In the genomic region with DNA sequence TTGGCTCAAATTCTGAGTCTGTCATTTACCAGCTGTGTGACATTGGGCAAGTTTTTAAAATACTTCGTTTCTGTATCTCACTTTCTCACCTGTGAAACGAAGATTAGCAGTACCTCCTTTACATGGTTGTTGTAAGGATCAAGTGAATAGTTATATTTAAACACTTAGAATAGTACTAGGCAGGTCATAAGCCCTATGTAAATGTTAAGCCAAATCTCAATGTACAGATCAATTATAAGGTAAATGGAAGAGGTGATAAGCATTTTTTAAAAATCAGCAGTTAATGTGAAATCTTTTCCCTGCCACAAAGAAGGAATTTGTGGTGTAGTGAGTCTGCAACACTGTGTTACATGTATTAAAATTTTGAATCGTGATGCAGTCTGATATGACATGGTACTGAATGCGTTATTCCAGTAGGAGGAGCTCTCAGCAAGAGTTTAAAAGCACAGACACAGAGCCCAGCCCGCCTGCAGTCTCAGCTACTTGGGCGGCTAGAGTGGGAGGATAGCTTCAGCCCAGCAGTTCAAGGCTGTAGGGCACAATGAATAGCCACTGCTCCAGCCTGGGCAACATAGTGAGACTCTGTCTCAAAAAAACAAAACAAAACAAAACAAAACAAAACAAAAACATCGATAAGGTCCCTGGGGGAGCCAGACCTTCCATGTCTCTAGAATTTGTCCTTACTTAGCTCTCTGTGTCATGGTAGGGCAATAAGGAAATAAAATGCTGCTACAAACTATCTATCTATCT, we compare ENCODE assay signal across 7 cellular contexts. TPM values are rescaled to one million over a fixed set of nuclear protein-coding genes. Genes with fewer than 3 reads are reported as not detected.
DNase-seq lines count a peak whose midpoint lies in the region; TF ChIP-seq lines count a peak whose summit lies in the region.

No MANE protein-coding gene starts in this region.

- no peak overlapping the region for H4K8ac ChIP-seq in H9 (replicated peaks; ENCODE audit: insufficient read length, low read depth, low read length)

- H3K4me3 Mint-ChIP-seq in H9: no peak overlapping the region

- H3K9me3 ChIP-seq in H9 (ENCODE audit: control insufficient read depth, low read depth, low read length) (no peaks in the 10 kb centered on the region), cardiac muscle cell (ENCODE audit: low read depth) (no peaks in the 10 kb centered on the region)

- H3K4me1 ChIP-seq in H9 (ENCODE audit: insufficient read depth, low read length) (no peaks in the 10 kb centered on the region), cardiac muscle cell (ENCODE audit: low read depth) (no peaks in the 10 kb centered on the region)

- H3K79me2 ChIP-seq in H9 (ENCODE audit: insufficient read depth, low read length): no peaks in the 10 kb centered on the region

- no peak overlapping the region for H2BK15ac ChIP-seq in H9 (ENCODE audit: low read depth, low read length)

- no peak overlapping the region for H2BK20ac ChIP-seq in H9 (ENCODE audit: low read depth, low read length, poor library complexity, severe bottlenecking)

- no peak overlapping the region for H3K4me3 ChIP-seq in GM12864 (ENCODE audit: low read depth, low read length)
- no peak overlapping the region for H3K4me3 ChIP-seq in cardiac muscle cell

- no peak overlapping the region for H3K27ac ChIP-seq in H9 (ENCODE audit: insufficient read length, low read depth, low read length)
- H3K27ac ChIP-seq in cardiac muscle cell: no peak overlapping the region

- no peak overlapping the region for H3K23ac ChIP-seq in H9 (ENCODE audit: insufficient read length, low read depth, low read length)

- no peak overlapping the region for H2AK5ac ChIP-seq in H9 (ENCODE audit: insufficient read length, low read length)

- H3K36me3 ChIP-seq in cardiac muscle cell: no peaks in the 10 kb centered on the region

- H3K27me3 ChIP-seq in H9 (ENCODE audit: insufficient read depth, low read length) (no peaks in the 10 kb centered on the region), cardiac muscle cell (no peaks in the 10 kb centered on the region)

- TF ChIP-seq CTCF in GM12864 (IDR thresholded peaks at IDR 0.05; ENCODE audit: low read depth, low read length, missing control alignments) (peak; percentile 77), H9 (conservative IDR thresholded peaks at IDR 0.05) (peak; percentile 86), cardiac muscle cell (IDR thresholded peaks at IDR 0.05; ENCODE audit: low read depth, low read length) (peak; percentile 77)

- no peaks in the 10 kb centered on the region for H3K23me2 ChIP-seq in H9 (ENCODE audit: insufficient read length, low read depth, low read length, poor library complexity, severe bottlenecking)

- H3K9me3 Mint-ChIP-seq in H9: peaks cover 10 to 14% of the 10 kb centered on the region in 2 experiments

- H3K27ac Mint-ChIP-seq in H9: no peak overlapping the region

- no peak overlapping the region for H3K9ac ChIP-seq in H9 (ENCODE audit: extremely low read depth, insufficient read length, low read length)

- H3T11ph ChIP-seq in H9 (ENCODE audit: low read length): no peak overlapping the region

- H4K91ac ChIP-seq in H9 (ENCODE audit: insufficient read length, low read depth, low read length): no peak overlapping the region

- no peak overlapping the region for H2BK12ac ChIP-seq in H9 (ENCODE audit: insufficient read length, low read depth, low read length)

- no peak overlapping the region for H2BK120ac ChIP-seq in H9 (ENCODE audit: low read depth, low read length, poor library complexity, severe bottlenecking)

- no peak overlapping the region for H3K14ac ChIP-seq in H9 (ENCODE audit: insufficient read depth, low read length)

- H3K4me2 ChIP-seq in H9 (ENCODE audit: insufficient read depth, insufficient read length, low read length): no peak overlapping the region

- no peaks in the 10 kb centered on the region for H3K79me1 ChIP-seq in H9 (ENCODE audit: insufficient read depth, low read depth, low read length, poor library complexity, severe bottlenecking)

- no peaks in the 10 kb centered on the region for H3K4me1 Mint-ChIP-seq in H9

- H4K20me1 ChIP-seq in H9 (ENCODE audit: control insufficient read depth, insufficient read depth, insufficient read length): no peaks in the 10 kb centered on the region

- no peak overlapping the region for H3K18ac ChIP-seq in H9 (ENCODE audit: insufficient read length, low read depth, low read length)

- DNase-seq in GM12864 (ENCODE audit: low read depth): peak; percentile 47
- peak; percentile 69 for DNase-seq in H9
- DNase-seq in LoVo (ENCODE audit: low spot score): peak; percentile 79
- DNase-seq in RPMI7951 (ENCODE audit: low read depth): peak; percentile 77
- peak; percentile 57 for DNase-seq in activated naive CD4-positive, alpha-beta T cell treated with anti-CD3 and anti-CD28 coated beads, Interleukin-2, amount 50 U/mL, for 16 hours
- peak; percentile 83 to 91 for DNase-seq in cardiac muscle cell (ENCODE audit: low read depth in 1 of 2, low spot score in 1 of 2)
- DNase-seq in putamen (ENCODE audit: low spot score): peak; percentile 76

- no peak overlapping the region for H2AFZ ChIP-seq in H9 (ENCODE audit: low read length)

- H3K27me3 Mint-ChIP-seq in H9 (ENCODE audit: low read depth): no peaks in the 10 kb centered on the region; the same call in 1 of the 2 replicates

- no peak overlapping the region for H3K4ac ChIP-seq in H9 (ENCODE audit: low read depth, low read length)

- peaks cover 0 to 7% (median 0%) of the 10 kb centered on the region in 3 experiments; a peak in 2 of 7 replicates for H3K36me3 Mint-ChIP-seq in H9 (ENCODE audit: insufficient read depth in 1 of 3, low read depth in 3 of 3)

- no CpG with 5 or more reads among the region's 7 CpGs for WGBS in H9 (ENCODE audit: extremely low coverage, insufficient read length, low lambda C conversion rate)

- no peak overlapping the region for H2BK5ac ChIP-seq in H9 (ENCODE audit: insufficient read length, low read length)

- H4K5ac ChIP-seq in H9 (ENCODE audit: insufficient read length, low read depth, low read length): no peak overlapping the region

- no peak overlapping the region for H3K56ac ChIP-seq in H9 (ENCODE audit: insufficient read length, low read depth, low read length)

RNA-seq across cellular contexts. Expression of a gene that starts 46.0 kb away (rescaled TPM):
- total RNA-seq in H9 (2021): 20.0 and 23.2 TPM in 2 replicates
- total RNA-seq in RPMI7951 (2014; rRNA removed; shearing (Covaris generic)): 5.6 and 7.2 TPM in 2 replicates
- total RNA-seq in cardiac muscle cell: 4.1 and 5.2 TPM in 2 replicates
- polyA plus RNA-seq in cardiac muscle cell: 52.8 and 64.1 TPM in 2 replicates

RNA-seq across cellular contexts. Expression of a gene that starts 46.0 kb away (rescaled TPM):
- 6.4 and 7.6 TPM in 2 replicates for total RNA-seq in H9 (2021)
- total RNA-seq in RPMI7951 (2014; rRNA removed; shearing (Covaris generic)): 9.0 and 10.1 TPM in 2 replicates
- 6.4 and 8.7 TPM in 2 replicates for total RNA-seq in cardiac muscle cell
- polyA plus RNA-seq in cardiac muscle cell: 10.2 and 17.4 TPM in 2 replicates
